In genomic region chr6:129393659-129394058, GRCh38 we compare ENCODE assay signal across 19 cellular contexts.
DNase-seq lines count a peak whose midpoint lies in the region; ATAC-seq, FAIRE-seq and TF ChIP-seq lines count a peak whose summit lies in the region.
"Had no signal": no experiment of that assay in that cellular context is flagged by ENCODE, and none has a peak within 500 bp of the region (broad histone marks: within the 10 kb centered on the region; RNA-seq: fewer than 3 reads in every experiment).

No MANE protein-coding gene starts in this region.

- no peaks in the 10 kb centered on the region for H3K27me3 ChIP-seq in dorsolateral prefrontal cortex
- H3K27me3 ChIP-seq in HepG2 (ENCODE audit: control insufficient read depth in 1 of 2, insufficient read depth in 2 of 2, low read length in 2 of 2): no peaks in the 10 kb centered on the region; a peak in 2 of 5 replicates
- H3K27me3 ChIP-seq: BLaER1 had no signal

- no peak for TF ChIP-seq EP300 in HepG2 (IDR thresholded peaks at IDR 0.05; ENCODE audit: low read depth in 2 of 2, low read length in 2 of 2)
- no peak for TF ChIP-seq EP300 in HepG2 (CRISPR knock-in tag; IDR thresholded peaks at IDR 0.05; ENCODE audit: borderline replicate concordance)

- H3K36me3 ChIP-seq in HepG2 (replicated peaks in 1 of 2; ENCODE audit: control insufficient read depth in 1 of 2, insufficient read depth in 2 of 2, low read length in 2 of 2): no peaks in the 10 kb centered on the region
- H3K36me3 ChIP-seq: BLaER1 had no signal

- POLR2A ChIA-PET in activated CD4-positive, alpha-beta memory T cell treated with anti-CD3 and anti-CD28 coated beads for 36 hours (lab: Charles Lee): no interaction called here
- POLR2A ChIA-PET in HepG2 (lab: Yijun Ruan, JAX): no interaction called here

- no peak overlapping the region for H3K4me3 ChIP-seq in NB4 (ENCODE audit: low read depth, low read length)
- no peak overlapping the region for H3K4me3 ChIP-seq in dorsolateral prefrontal cortex
- H3K4me3 ChIP-seq in HepG2 (replicated peaks in 1 of 3; ENCODE audit: insufficient read depth in 1 of 3, low read depth in 2 of 3, low read length in 3 of 3): no peak overlapping the region
- H3K4me3 ChIP-seq: BLaER1 had no signal

- H3K79me2 ChIP-seq in HepG2 (ENCODE audit: insufficient read depth, low read length): no peaks in the 10 kb centered on the region

- TF ChIP-seq POLR2A in NB4 (IDR thresholded peaks at IDR 0.05; ENCODE audit: extremely low read depth, insufficient read length) (no peak), HepG2 (IDR thresholded peaks at IDR 0.05; ENCODE audit: insufficient read depth in 1 of 2, low read depth in 2 of 2, low read length in 2 of 2) (no peak)

- BruUV-seq in HepG2 (replicated peaks; lab: Mats Ljungman, UMichigan): no TSS peak

- H3K9me3 ChIP-seq in HepG2 (ENCODE audit: low read length): no peaks in the 10 kb centered on the region
- H3K9me3 ChIP-seq: BLaER1 had no signal

- intact Hi-C loops in dorsolateral prefrontal cortex (cut with DNase I): no loop called here
- intact Hi-C loops in activated CD4-positive, alpha-beta memory T cell treated with anti-CD3 and anti-CD28 coated beads for 36 hours (cut with micrococcal nuclease): no loop called here
- intact Hi-C loops in HepG2 (cut with micrococcal nuclease; ENCODE audit: unreplicated experiment): no loop called here

- DNase-seq in NB4 (ENCODE audit: low read depth) (peak; percentile 25), memory B cell (ENCODE audit: low spot score in 2 of 2) (peak in 1 of 2 donors; percentile 3), dorsolateral prefrontal cortex (no peak), HepG2 (ENCODE audit: low spot score) (no peak)
- DNase-seq in natural killer cell treated with Interleukin-12 subunit alpha and Interleukin-12 subunit beta and Interleukin-15 and Interleukin-18, amount 100 ng/mL, for 72 hours (ENCODE audit: low spot score): no peak
- DNase-seq in activated CD4-positive, alpha-beta memory T cell treated with anti-CD3 and anti-CD28 coated beads for 36 hours: no peak
- DNase-seq: activated CD4-positive, alpha-beta T cell treated with anti-CD3 and anti-CD28 coated beads for 36 hours; activated naive CD8-positive, alpha-beta T cell treated with anti-CD3 and anti-CD28 coated beads, Interleukin-2, amount 10 ng/mL, durations not matched to agents 7 days and 5 days; activated T-cell treated with anti-CD3 and anti-CD28 coated beads, Interleukin-2, amount 50 U/mL, for 24 hours; NCI-H1105; NCI-H345; stimulated activated CD4-positive, alpha-beta T cell treated with anti-CD3 and anti-CD28 coated beads, Interleukin-4, amount 100 ng/mL, for 1 hour; T-helper 17 cell had no signal

- no peaks in the 10 kb centered on the region for H3K9me3 Mint-ChIP-seq in memory B cell
- no peaks in the 10 kb centered on the region for H3K9me3 Mint-ChIP-seq in natural killer cell treated with Interleukin-12 subunit alpha and Interleukin-12 subunit beta and Interleukin-15 and Interleukin-18, amount 100 ng/mL, for 72 hours
- H3K9me3 Mint-ChIP-seq in activated CD4-positive, alpha-beta memory T cell treated with anti-CD3 and anti-CD28 coated beads for 36 hours: no peaks in the 10 kb centered on the region
- H3K9me3 Mint-ChIP-seq: activated naive CD8-positive, alpha-beta T cell treated with anti-CD3 and anti-CD28 coated beads, Interleukin-2, amount 10 ng/mL, durations not matched to agents 7 days and 5 days; activated T-cell treated with anti-CD3 and anti-CD28 coated beads, Interleukin-2, amount 50 U/mL, for 24 hours had no signal

- no peak overlapping the region for H3K27ac Mint-ChIP-seq in memory B cell
- H3K27ac Mint-ChIP-seq in natural killer cell treated with Interleukin-12 subunit alpha and Interleukin-12 subunit beta and Interleukin-15 and Interleukin-18, amount 100 ng/mL, for 72 hours: no peak overlapping the region
- H3K27ac Mint-ChIP-seq in activated CD4-positive, alpha-beta memory T cell treated with anti-CD3 and anti-CD28 coated beads for 36 hours: no peak overlapping the region
- H3K27ac Mint-ChIP-seq: activated CD4-positive, alpha-beta T cell treated with anti-CD3 and anti-CD28 coated beads for 36 hours; activated naive CD8-positive, alpha-beta T cell treated with anti-CD3 and anti-CD28 coated beads, Interleukin-2, amount 10 ng/mL, durations not matched to agents 7 days and 5 days; activated T-cell treated with anti-CD3 and anti-CD28 coated beads, Interleukin-2, amount 50 U/mL, for 24 hours; T-helper 17 cell had no signal

- TF ChIP-seq CTCF in NB4 (IDR thresholded peaks at IDR 0.05; ENCODE audit: low read depth, low read length): no peak
- TF ChIP-seq CTCF in dorsolateral prefrontal cortex (IDR thresholded peaks at IDR 0.05 in 54 of 56, conservative IDR thresholded peaks at IDR 0.05 in 2 of 56; ENCODE audit: low read depth in 1 of 56, partially characterized antibody in 56 of 56): no peak
- TF ChIP-seq CTCF in HepG2 (CRISPR knock-in tag; IDR thresholded peaks at IDR 0.05): no peak

- no peak overlapping the region for H2AFZ ChIP-seq in HepG2 (ENCODE audit: low read length)

- in situ Hi-C loops in HepG2 (cut with HindIII; ENCODE audit: extremely low pct_ligation_motif_present, low pct_unique_long_range_greater_than_20kb): no loop called here

- FAIRE-seq in HepG2 (lab: Jason Lieb, UNC): no peak
- FAIRE-seq: H1, RCC 7860 had no signal

- H3K4me1 ChIP-seq in HepG2 (ENCODE audit: insufficient read depth, low read length): no peaks in the 10 kb centered on the region
- H3K4me1 ChIP-seq: BLaER1 had no signal

- H3K9ac ChIP-seq in HepG2 (ENCODE audit: insufficient read depth, low read depth, low read length): no peak overlapping the region
- H3K9ac ChIP-seq: BLaER1 had no signal

- CTCF ChIA-PET in activated CD4-positive, alpha-beta memory T cell treated with anti-CD3 and anti-CD28 coated beads for 36 hours (lab: Charles Lee): interaction anchor here (0.9 kb wide), 1 partner anchor 23 kb away, joined by 4 read pairs; no protein-coding TSS in a partner anchor
- CTCF ChIA-PET in HepG2 (lab: Yijun Ruan, JAX; ENCODE audit: low intra/inter-chr PET ratio, low total read pairs): no interaction called here

- peak; percentile 76 for ATAC-seq in GM19351 (IDR thresholded peaks at IDR 0.05; ENCODE audit: unreplicated experiment)
- peak; percentile 87 for ATAC-seq in HG02885 (IDR thresholded peaks at IDR 0.05; ENCODE audit: poor library complexity, unreplicated experiment)
- peak; percentile 97 for ATAC-seq in memory B cell (ENCODE audit: low read depth)
- no peak for ATAC-seq in natural killer cell treated with Interleukin-12 subunit alpha and Interleukin-12 subunit beta and Interleukin-15 and Interleukin-18, amount 100 ng/mL, for 72 hours
- no peak for ATAC-seq in HepG2
- ATAC-seq: activated CD4-positive, alpha-beta T cell treated with anti-CD3 and anti-CD28 coated beads for 36 hours; sciatic nerve; T-helper 17 cell had no signal

- peaks cover 13% of the 10 kb centered on the region for H3K4me1 Mint-ChIP-seq in memory B cell
- H3K4me1 Mint-ChIP-seq in natural killer cell treated with Interleukin-12 subunit alpha and Interleukin-12 subunit beta and Interleukin-15 and Interleukin-18, amount 100 ng/mL, for 72 hours (ENCODE audit: low read depth in 2 of 2): no peaks in the 10 kb centered on the region
- H3K4me1 Mint-ChIP-seq in activated CD4-positive, alpha-beta memory T cell treated with anti-CD3 and anti-CD28 coated beads for 36 hours (ENCODE audit: low read depth): no peaks in the 10 kb centered on the region

- 1% methylated on average over 2 of the region's 2 CpGs for WGBS in HepG2 (ENCODE audit: low lambda C conversion rate)

- no peaks in the 10 kb centered on the region for H3K36me3 Mint-ChIP-seq in memory B cell
- no peaks in the 10 kb centered on the region for H3K36me3 Mint-ChIP-seq in natural killer cell treated with Interleukin-12 subunit alpha and Interleukin-12 subunit beta and Interleukin-15 and Interleukin-18, amount 100 ng/mL, for 72 hours
- no peaks in the 10 kb centered on the region for H3K36me3 Mint-ChIP-seq in activated CD4-positive, alpha-beta memory T cell treated with anti-CD3 and anti-CD28 coated beads for 36 hours
- H3K36me3 Mint-ChIP-seq: activated naive CD8-positive, alpha-beta T cell treated with anti-CD3 and anti-CD28 coated beads, Interleukin-2, amount 10 ng/mL, durations not matched to agents 7 days and 5 days had no signal

- H4K20me1 ChIP-seq in HepG2 (ENCODE audit: insufficient read depth, low read length): no peaks in the 10 kb centered on the region
- H4K20me1 ChIP-seq: BLaER1 had no signal

- no peak overlapping the region for H3K27ac ChIP-seq in dorsolateral prefrontal cortex
- H3K27ac ChIP-seq in HepG2 (ENCODE audit: extremely low read length, insufficient read depth, low read length): no peak overlapping the region
- H3K27ac ChIP-seq: BLaER1 had no signal

- H3K4me2 ChIP-seq in HepG2 (ENCODE audit: low read depth, low read length): no peak overlapping the region
- H3K4me2 ChIP-seq: BLaER1 had no signal

- TF ChIP-seq RAD21 in HepG2 (CRISPR knock-in tag; IDR thresholded peaks at IDR 0.05): no peak

- H3K4me3 Mint-ChIP-seq in memory B cell: no peak overlapping the region
- H3K4me3 Mint-ChIP-seq in natural killer cell treated with Interleukin-12 subunit alpha and Interleukin-12 subunit beta and Interleukin-15 and Interleukin-18, amount 100 ng/mL, for 72 hours: no peak overlapping the region
- H3K4me3 Mint-ChIP-seq in activated CD4-positive, alpha-beta memory T cell treated with anti-CD3 and anti-CD28 coated beads for 36 hours: no peak overlapping the region
- H3K4me3 Mint-ChIP-seq: activated CD4-positive, alpha-beta T cell treated with anti-CD3 and anti-CD28 coated beads for 36 hours; activated naive CD8-positive, alpha-beta T cell treated with anti-CD3 and anti-CD28 coated beads, Interleukin-2, amount 10 ng/mL, durations not matched to agents 7 days and 5 days; activated T-cell treated with anti-CD3 and anti-CD28 coated beads, Interleukin-2, amount 50 U/mL, for 24 hours; T-helper 17 cell had no signal

- H3K27me3 Mint-ChIP-seq in memory B cell: no peaks in the 10 kb centered on the region
- H3K27me3 Mint-ChIP-seq in natural killer cell treated with Interleukin-12 subunit alpha and Interleukin-12 subunit beta and Interleukin-15 and Interleukin-18, amount 100 ng/mL, for 72 hours: no peaks in the 10 kb centered on the region
- H3K27me3 Mint-ChIP-seq in activated CD4-positive, alpha-beta memory T cell treated with anti-CD3 and anti-CD28 coated beads for 36 hours: peaks cover 2% of the 10 kb centered on the region
- H3K27me3 Mint-ChIP-seq: T-helper 17 cell had no signal

TF ChIP-seq in HepG2, 621 proteins besides CTCF, POLR2A, EP300 and RAD21 (continues in another document):
- TF ChIP-seq KLF13 (CRISPR knock-in tag; IDR thresholded peaks at IDR 0.05) (no peak), DMAP1 (CRISPR knock-in tag; IDR thresholded peaks at IDR 0.05) (no peak), SRSF9 (IDR thresholded peaks at IDR 0.05; ENCODE audit: borderline replicate concordance, insufficient read depth, low read depth, low read length, poor library complexity, severe bottlenecking) (no peak), RBM39 (IDR thresholded peaks at IDR 0.05; ENCODE audit: low read depth, low read length, poor library complexity, severe bottlenecking) (no peak)

Comparison
In these comparisons a context has a peak if more than half of its experiments do, and no peak if none do; other contexts are left out.
1. ATAC-seq: peak in GM19351 (single experiment), HG02885 (single experiment) and memory B cell (single experiment); none in natural killer cell treated with Interleukin-12 subunit alpha and Interleukin-12 subunit beta and Interleukin-15 and Interleukin-18, amount 100 ng/mL, for 72 hours (0 of 2) and HepG2 (single experiment).